ENCODE assay signal across 8 cellular contexts in genomic region chr12:56644654-56645053, GRCh38. TPM values are rescaled to one million over a fixed set of nuclear protein-coding genes. Genes with fewer than 3 reads are reported as not detected.
DNase-seq lines count a peak whose midpoint lies in the region; ATAC-seq, FAIRE-seq and TF ChIP-seq lines count a peak whose summit lies in the region.

No MANE protein-coding gene starts in this region.

- peaks cover 26% of the 10 kb centered on the region for H3K4me1 ChIP-seq in adipocyte (ENCODE audit: control insufficient read depth, insufficient read depth, low read length)
- H3K4me1 ChIP-seq in thoracic aorta (ENCODE audit: control insufficient read depth in 1 of 2, low read depth in 2 of 2) = peaks cover 8 to 23% of the 10 kb centered on the region in 2 donors

- H3K4me1 Mint-ChIP-seq in activated CD4-positive, alpha-beta T cell treated with anti-CD3 and anti-CD28 coated beads, Interleukin-2, amount 10 ng/mL, durations not matched to agents 24 days and 14 days = peaks cover 24% of the 10 kb centered on the region

- H3K27me3 Mint-ChIP-seq in activated CD4-positive, alpha-beta T cell treated with anti-CD3 and anti-CD28 coated beads, Interleukin-2, amount 10 ng/mL, durations not matched to agents 24 days and 14 days = no peaks in the 10 kb centered on the region

- peak overlapping the region; percentile 100 for H3K4me3 ChIP-seq in adipocyte (ENCODE audit: low read length)
- H3K4me3 ChIP-seq in kidney epithelial cell (ENCODE audit: low read depth, low read length) = peak overlapping the region; percentile 91
- peak overlapping the region; percentile 92 for H3K4me3 ChIP-seq in thoracic aorta

- H3K9me3 ChIP-seq in adipocyte (ENCODE audit: control insufficient read depth, low read length) (no peaks in the 10 kb centered on the region), thoracic aorta (no peaks in the 10 kb centered on the region)

- H3K27ac Mint-ChIP-seq in activated CD4-positive, alpha-beta T cell treated with anti-CD3 and anti-CD28 coated beads, Interleukin-2, amount 10 ng/mL, durations not matched to agents 24 days and 14 days = peak overlapping the region; percentile 97

- H3K9ac ChIP-seq in adipocyte (ENCODE audit: low read length) = peak overlapping the region; percentile 100

- H3K4me3 Mint-ChIP-seq in activated CD4-positive, alpha-beta T cell treated with anti-CD3 and anti-CD28 coated beads, Interleukin-2, amount 10 ng/mL, durations not matched to agents 24 days and 14 days = peak overlapping the region; percentile 85

- no peak for DNase-seq in activated CD4-positive, alpha-beta T cell treated with anti-CD3 and anti-CD28 coated beads, Interleukin-2, amount 10 ng/mL, durations not matched to agents 24 days and 14 days
- DNase-seq in activated CD4-positive, alpha-beta T cell treated with anti-CD3 and anti-CD28 coated beads for 48 hours = no peak
- DNase-seq in adipocyte (ENCODE audit: low read depth) (peak; percentile 42), kidney epithelial cell (ENCODE audit: low read depth) (no peak), thoracic aorta (ENCODE audit: low spot score) (no peak), NCI-H446 (lab: John Stamatoyannopoulos, UW) (no peak), GM12892 (ENCODE audit: insufficient read length) (no peak)
- DNase-seq in stimulated activated CD4-positive, alpha-beta T cell treated with anti-CD3 and anti-CD28 coated beads, Interleukin-4, amount 100 ng/mL, for 4 hours = no peak

- H3K36me3 ChIP-seq in adipocyte (ENCODE audit: control insufficient read depth, insufficient read depth, low read length, severe bottlenecking) = peaks cover 51% of the 10 kb centered on the region
- H3K36me3 ChIP-seq in kidney epithelial cell (ENCODE audit: control insufficient read depth, insufficient read depth, low read length) = no peaks in the 10 kb centered on the region
- H3K36me3 ChIP-seq in thoracic aorta = peaks cover 40% of the 10 kb centered on the region

- peaks cover 55% of the 10 kb centered on the region for H3K36me3 Mint-ChIP-seq in activated CD4-positive, alpha-beta T cell treated with anti-CD3 and anti-CD28 coated beads, Interleukin-2, amount 10 ng/mL, durations not matched to agents 24 days and 14 days (ENCODE audit: low read depth)

- no peak for FAIRE-seq in GM12892 (lab: Jason Lieb, UNC)

- H3K27me3 ChIP-seq in adipocyte (replicated peaks; ENCODE audit: control insufficient read depth, insufficient read depth, low read length) (no peaks in the 10 kb centered on the region), kidney epithelial cell (ENCODE audit: control insufficient read depth, insufficient read depth, low read length) (no peaks in the 10 kb centered on the region), thoracic aorta (replicated peaks; ENCODE audit: insufficient read depth) (no peaks in the 10 kb centered on the region)

- no peaks in the 10 kb centered on the region for H3K9me3 Mint-ChIP-seq in activated CD4-positive, alpha-beta T cell treated with anti-CD3 and anti-CD28 coated beads, Interleukin-2, amount 10 ng/mL, durations not matched to agents 24 days and 14 days

- no peak for ATAC-seq in thoracic aorta (ENCODE audit: insufficient number of reproducible peaks, low FRiP score, low read depth)

- intact Hi-C loops in activated CD4-positive, alpha-beta T cell treated with anti-CD3 and anti-CD28 coated beads, Interleukin-2, amount 10 ng/mL, durations not matched to agents 24 days and 14 days (cut with micrococcal nuclease) = no loop called here

- TF ChIP-seq POLR2A in GM12892 (IDR thresholded peaks at IDR 0.05; ENCODE audit: low read depth, low read length) = no peak

- no peak for TF ChIP-seq CTCF in kidney epithelial cell (IDR thresholded peaks at IDR 0.05; ENCODE audit: insufficient read depth, low read length, poor library complexity, severe bottlenecking)
- no peak for TF ChIP-seq CTCF in thoracic aorta (IDR thresholded peaks at IDR 0.05)

- peak overlapping the region in 1 of 2 donors; percentile 91 for H3K27ac ChIP-seq in thoracic aorta

RNA-seq across cellular contexts. Expression of gene ATP5F1B, which starts 1.1 kb away (rescaled TPM):
- total RNA-seq in activated CD4-positive, alpha-beta T cell treated with anti-CD3 and anti-CD28 coated beads, Interleukin-2, amount 10 ng/mL, durations not matched to agents 24 days and 14 days = 760 and 771 TPM in 2 replicates
- 399 and 419 TPM in 2 replicates for total RNA-seq in kidney epithelial cell
- total RNA-seq in thoracic aorta = 100 to 1,000 TPM; 198 to 226 TPM
- 1,127 TPM for polyA plus RNA-seq in GM12892 (2012; ENCODE audit: missing spikeins)

RNA-seq across cellular contexts. Expression of gene BAZ2A, which starts 14.5 kb away (rescaled TPM):
- total RNA-seq in activated CD4-positive, alpha-beta T cell treated with anti-CD3 and anti-CD28 coated beads, Interleukin-2, amount 10 ng/mL, durations not matched to agents 24 days and 14 days = 117 and 118 TPM in 2 replicates
- 37.9 and 49.9 TPM in 2 replicates for total RNA-seq in kidney epithelial cell
- 100 to 1,000 TPM in 1 of 2 donors, 10 to 100 TPM in 1; 84.5 to 172 TPM for total RNA-seq in thoracic aorta
- polyA plus RNA-seq in GM12892 (2012; ENCODE audit: missing spikeins) = 40.2 TPM

RNA-seq across cellular contexts. Expression of gene PTGES3, which starts 43.4 kb away (rescaled TPM):
- 351 and 357 TPM in 2 replicates for total RNA-seq in activated CD4-positive, alpha-beta T cell treated with anti-CD3 and anti-CD28 coated beads, Interleukin-2, amount 10 ng/mL, durations not matched to agents 24 days and 14 days
- total RNA-seq in kidney epithelial cell (114 and 119 TPM in 2 replicates), thoracic aorta (10 to 100 TPM; 70.4 to 97.6 TPM)
- polyA plus RNA-seq in GM12892 (2012; ENCODE audit: missing spikeins) = 297 TPM
